ENCODE assay signal across 2 cellular contexts in the genomic region with DNA sequence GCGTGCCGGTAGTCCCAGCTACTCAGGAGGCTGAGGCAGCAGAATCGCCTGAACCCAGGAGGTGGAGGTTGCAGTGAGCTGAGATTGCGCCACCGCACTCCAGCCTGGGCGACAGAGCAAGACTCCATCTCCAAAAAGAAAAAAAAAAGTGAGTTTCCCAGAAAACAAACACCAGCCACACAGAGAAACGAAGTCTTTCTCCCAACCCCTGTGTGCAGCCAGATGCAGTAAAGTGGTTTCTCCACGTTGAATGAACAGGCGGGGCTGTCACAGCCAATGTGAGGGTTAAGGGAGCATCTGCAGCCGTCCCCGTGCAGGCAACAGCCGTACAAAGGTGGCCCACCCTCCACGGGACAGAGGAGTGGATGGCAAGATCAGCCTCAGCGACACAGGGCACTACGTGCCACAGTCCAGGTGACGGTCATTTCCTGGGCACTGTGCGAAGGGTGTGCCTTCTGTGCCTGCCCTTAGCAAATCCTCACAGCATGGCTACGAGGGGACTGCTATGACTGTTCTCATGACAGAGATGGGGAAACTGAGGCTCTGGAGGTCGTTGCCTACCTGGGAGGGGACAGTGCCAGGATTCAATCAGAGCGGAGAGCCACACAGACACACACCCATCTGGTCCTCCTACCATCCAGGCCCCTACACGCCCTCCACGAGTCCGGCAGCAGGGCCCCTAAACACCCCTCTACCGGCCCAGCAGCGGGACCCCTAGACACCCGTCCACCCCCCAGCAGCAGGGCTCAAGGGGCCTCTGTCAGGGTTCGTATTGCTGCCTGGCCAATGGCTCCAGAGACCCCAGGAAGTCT.
TF ChIP-seq lines count a peak whose summit lies in the region.

No MANE protein-coding gene starts in this region.

TF ChIP-seq in SK-N-SH, 30 proteins besides CTCF, POLR2A, EP300 and RAD21 (continued from another document):
- no peak for TF ChIP-seq RFX5 (IDR thresholded peaks at IDR 0.05; ENCODE audit: low read length)
- TF ChIP-seq FOXJ3 (CRISPR knock-in tag; IDR thresholded peaks at IDR 0.05), result no peak
- TF ChIP-seq EZH2phosphoT487 (IDR thresholded peaks at IDR 0.05; ENCODE audit: borderline replicate concordance, low read depth), result no peak
- TF ChIP-seq, protein P1, sequence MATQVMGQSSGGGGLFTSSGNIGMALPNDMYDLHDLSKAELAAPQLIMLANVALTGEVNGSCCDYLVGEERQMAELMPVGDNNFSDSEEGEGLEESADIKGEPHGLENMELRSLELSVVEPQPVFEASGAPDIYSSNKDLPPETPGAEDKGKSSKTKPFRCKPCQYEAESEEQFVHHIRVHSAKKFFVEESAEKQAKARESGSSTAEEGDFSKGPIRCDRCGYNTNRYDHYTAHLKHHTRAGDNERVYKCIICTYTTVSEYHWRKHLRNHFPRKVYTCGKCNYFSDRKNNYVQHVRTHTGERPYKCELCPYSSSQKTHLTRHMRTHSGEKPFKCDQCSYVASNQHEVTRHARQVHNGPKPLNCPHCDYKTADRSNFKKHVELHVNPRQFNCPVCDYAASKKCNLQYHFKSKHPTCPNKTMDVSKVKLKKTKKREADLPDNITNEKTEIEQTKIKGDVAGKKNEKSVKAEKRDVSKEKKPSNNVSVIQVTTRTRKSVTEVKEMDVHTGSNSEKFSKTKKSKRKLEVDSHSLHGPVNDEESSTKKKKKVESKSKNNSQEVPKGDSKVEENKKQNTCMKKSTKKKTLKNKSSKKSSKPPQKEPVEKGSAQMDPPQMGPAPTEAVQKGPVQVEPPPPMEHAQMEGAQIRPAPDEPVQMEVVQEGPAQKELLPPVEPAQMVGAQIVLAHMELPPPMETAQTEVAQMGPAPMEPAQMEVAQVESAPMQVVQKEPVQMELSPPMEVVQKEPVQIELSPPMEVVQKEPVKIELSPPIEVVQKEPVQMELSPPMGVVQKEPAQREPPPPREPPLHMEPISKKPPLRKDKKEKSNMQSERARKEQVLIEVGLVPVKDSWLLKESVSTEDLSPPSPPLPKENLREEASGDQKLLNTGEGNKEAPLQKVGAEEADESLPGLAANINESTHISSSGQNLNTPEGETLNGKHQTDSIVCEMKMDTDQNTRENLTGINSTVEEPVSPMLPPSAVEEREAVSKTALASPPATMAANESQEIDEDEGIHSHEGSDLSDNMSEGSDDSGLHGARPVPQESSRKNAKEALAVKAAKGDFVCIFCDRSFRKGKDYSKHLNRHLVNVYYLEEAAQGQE (IDR thresholded peaks at IDR 0.05; ENCODE audit: low read depth, low read length), result no peak
- TF ChIP-seq, protein P2, sequence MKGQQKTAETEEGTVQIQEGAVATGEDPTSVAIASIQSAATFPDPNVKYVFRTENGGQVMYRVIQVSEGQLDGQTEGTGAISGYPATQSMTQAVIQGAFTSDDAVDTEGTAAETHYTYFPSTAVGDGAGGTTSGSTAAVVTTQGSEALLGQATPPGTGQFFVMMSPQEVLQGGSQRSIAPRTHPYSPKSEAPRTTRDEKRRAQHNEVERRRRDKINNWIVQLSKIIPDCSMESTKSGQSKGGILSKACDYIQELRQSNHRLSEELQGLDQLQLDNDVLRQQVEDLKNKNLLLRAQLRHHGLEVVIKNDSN (IDR thresholded peaks at IDR 0.05; ENCODE audit: borderline replicate concordance, low read depth), result no peak
- TF ChIP-seq TEAD4 (IDR thresholded peaks at IDR 0.05; ENCODE audit: borderline replicate concordance, insufficient read depth), result no peak
- TF ChIP-seq FOXM1 (IDR thresholded peaks at IDR 0.05; ENCODE audit: low read depth), result no peak
- TF ChIP-seq MEF2A (IDR thresholded peaks at IDR 0.05; ENCODE audit: borderline replicate concordance, low read depth), result no peak
- no peak for TF ChIP-seq NRF1 (IDR thresholded peaks at IDR 0.05; ENCODE audit: low read depth, low read length)
- no peak for TF ChIP-seq POLR2AphosphoS5 (IDR thresholded peaks at IDR 0.05; ENCODE audit: low read depth, low read length)
- TF ChIP-seq SMC3 (IDR thresholded peaks at IDR 0.05; ENCODE audit: low read depth, low read length), result no peak

TF ChIP-seq in SK-N-SH treated with all-trans-retinoic acid at 6 μM for 48 hours, 23 proteins besides CTCF, POLR2A, EP300 and RAD21 (continued from another document):
- TF ChIP-seq, protein P3, sequence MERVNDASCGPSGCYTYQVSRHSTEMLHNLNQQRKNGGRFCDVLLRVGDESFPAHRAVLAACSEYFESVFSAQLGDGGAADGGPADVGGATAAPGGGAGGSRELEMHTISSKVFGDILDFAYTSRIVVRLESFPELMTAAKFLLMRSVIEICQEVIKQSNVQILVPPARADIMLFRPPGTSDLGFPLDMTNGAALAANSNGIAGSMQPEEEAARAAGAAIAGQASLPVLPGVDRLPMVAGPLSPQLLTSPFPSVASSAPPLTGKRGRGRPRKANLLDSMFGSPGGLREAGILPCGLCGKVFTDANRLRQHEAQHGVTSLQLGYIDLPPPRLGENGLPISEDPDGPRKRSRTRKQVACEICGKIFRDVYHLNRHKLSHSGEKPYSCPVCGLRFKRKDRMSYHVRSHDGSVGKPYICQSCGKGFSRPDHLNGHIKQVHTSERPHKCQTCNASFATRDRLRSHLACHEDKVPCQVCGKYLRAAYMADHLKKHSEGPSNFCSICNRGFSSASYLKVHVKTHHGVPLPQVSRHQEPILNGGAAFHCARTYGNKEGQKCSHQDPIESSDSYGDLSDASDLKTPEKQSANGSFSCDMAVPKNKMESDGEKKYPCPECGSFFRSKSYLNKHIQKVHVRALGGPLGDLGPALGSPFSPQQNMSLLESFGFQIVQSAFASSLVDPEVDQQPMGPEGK (CRISPR knock-in tag; IDR thresholded peaks at IDR 0.05; ENCODE audit: borderline replicate concordance), result no peak
- TF ChIP-seq ZC3H10 (CRISPR knock-in tag; IDR thresholded peaks at IDR 0.05) (no peak), ESRRG (CRISPR knock-in tag; IDR thresholded peaks at IDR 0.05) (no peak), TOX (CRISPR knock-in tag; IDR thresholded peaks at IDR 0.05; ENCODE audit: borderline replicate concordance) (no peak)
